ENCODE assay signal across 16 cellular contexts in the genomic region with DNA sequence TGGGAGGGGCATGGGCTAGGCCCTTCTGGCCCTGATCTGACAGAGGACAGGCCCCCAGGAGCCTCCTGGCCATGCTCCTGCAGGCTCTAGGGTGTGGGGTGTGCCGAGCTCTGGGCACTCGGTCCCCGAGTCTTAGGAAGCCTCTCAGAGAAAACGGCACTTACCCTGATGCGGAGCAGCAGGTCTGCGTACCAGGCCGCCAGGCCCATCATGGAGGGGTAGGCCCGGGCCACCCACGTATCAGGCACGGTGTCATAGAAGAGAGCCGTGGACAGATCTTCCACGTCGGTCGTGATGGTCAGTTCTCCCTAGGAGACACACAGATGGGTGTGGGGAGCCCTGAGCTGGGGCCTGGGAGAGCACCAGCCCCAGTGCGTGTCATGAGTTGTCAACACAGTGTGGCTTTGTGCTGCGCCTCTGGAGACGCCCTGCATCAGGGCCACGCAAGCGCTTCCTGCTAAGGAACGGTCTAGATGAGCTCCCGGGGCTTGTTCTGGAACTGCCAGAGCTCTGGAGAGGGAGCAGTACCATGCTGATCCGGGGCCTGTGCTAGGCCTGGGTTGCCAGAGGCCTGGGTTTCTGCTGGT.
"Had no signal": no experiment of that assay in that cellular context is flagged by ENCODE, and none has a peak within 500 bp of the region (broad histone marks: within the 10 kb centered on the region; RNA-seq: fewer than 3 reads in every experiment).

No MANE protein-coding gene starts in this region.

- ATAC-seq: gastroesophageal sphincter had no signal

- H3K27me3 ChIP-seq: breast epithelium, gastroesophageal sphincter, sigmoid colon, spleen, stomach, thyroid gland had no signal

- H3K4me3 ChIP-seq: breast epithelium, gastroesophageal sphincter, sigmoid colon, spleen, stomach, thyroid gland had no signal

- H3K9me3 ChIP-seq: breast epithelium, gastroesophageal sphincter, sigmoid colon, spleen, stomach, thyroid gland had no signal

- FAIRE-seq: TTC549 had no signal

- H3K27ac ChIP-seq: breast epithelium, gastroesophageal sphincter, sigmoid colon, stomach, thyroid gland had no signal

- H3K4me1 ChIP-seq: breast epithelium had no signal

- H3K36me3 ChIP-seq: breast epithelium had no signal

- DNase-seq: activated B cell treated with CpG ODN at 0.5 μM for 24 hours; activated CD4-positive, alpha-beta T cell treated with anti-CD3 and anti-CD28 coated beads, Interleukin-2, amount 10 ng/mL, durations not matched to agents 24 days and 14 days; activated CD8-positive, alpha-beta memory T cell treated with anti-CD3 and anti-CD28 coated beads for 24 hours; activated naive CD4-positive, alpha-beta T cell treated with Interleukin-2 at 50 U/mL for 16 hours; aorta; endodermal cell; erythroblast; kidney glomerular epithelial cell; sigmoid colon; spleen; stomach; T-helper 2 cell; thyroid gland had no signal
